In genomic region chr11:76781046-76781801, GRCh38 we compare ENCODE assay signal across 12 cellular contexts. TPM values are rescaled to one million over a fixed set of nuclear protein-coding genes. Genes with fewer than 3 reads are reported as not detected.
DNase-seq lines count a peak whose midpoint lies in the region; ATAC-seq and TF ChIP-seq lines count a peak whose summit lies in the region.
"Had no signal": no experiment of that assay in that cellular context is flagged by ENCODE, and none has a peak within 500 bp of the region (broad histone marks: within the 10 kb centered on the region; RNA-seq: fewer than 3 reads in every experiment).

No MANE protein-coding gene starts in this region.

- H3K27me3 Mint-ChIP-seq in brain: peaks cover 9% of the 10 kb centered on the region

- intact Hi-C loops in thyroid gland (cut with DNase I): no loop called here

- peak overlapping the region; percentile 65 to 99 (median 99) for H3K27ac Mint-ChIP-seq in brain
- H3K27ac Mint-ChIP-seq: activated naive CD4-positive, alpha-beta T cell treated with anti-CD3 and anti-CD28 coated beads for 36 hours; natural killer cell had no signal

- H3K9me3 ChIP-seq in HUES48 (ENCODE audit: control insufficient read depth, insufficient read depth, low read length) (peaks cover 11% of the 10 kb centered on the region; the same call in 1 of the 2 replicates), thyroid gland (no peaks in the 10 kb centered on the region)

- no peak overlapping the region for H3K9ac ChIP-seq in HUES48 (ENCODE audit: low read depth, low read length)

- H3K9me3 Mint-ChIP-seq in brain: peaks cover 13 to 25% (median 25%) of the 10 kb centered on the region in 5 experiments

- H3K4me3 ChIP-seq in HUES48 (ENCODE audit: low read depth, low read length) (no peak overlapping the region), thyroid gland (replicated peaks in 1 of 3) (no peak overlapping the region)

- H3K27me3 ChIP-seq in HUES48 (ENCODE audit: control insufficient read depth, insufficient read depth, low read length) (no peaks in the 10 kb centered on the region), thyroid gland (no peaks in the 10 kb centered on the region)
- H3K27me3 ChIP-seq: dorsolateral prefrontal cortex had no signal

- peak; percentile 41 for DNase-seq in left kidney (ENCODE audit: low read depth, low spot score)
- no peak for DNase-seq in thyroid gland
- DNase-seq in occipital lobe (lab: John Stamatoyannopoulos, UW): no peak
- no peak for DNase-seq in NCI-H2196 (lab: John Stamatoyannopoulos, UW; ENCODE audit: unreplicated experiment)
- DNase-seq: activated CD4-positive, alpha-beta T cell treated with anti-CD3 and anti-CD28 coated beads, Interleukin-2, amount 50 U/mL, for 48 hours; activated naive CD4-positive, alpha-beta T cell treated with anti-CD3 and anti-CD28 coated beads for 36 hours; dorsolateral prefrontal cortex; natural killer cell; NCI-H2081 treated with DMSO at 0.1 percent for 48 hours had no signal

- TF ChIP-seq CTCF in brain (conservative IDR thresholded peaks at IDR 0.05) (no peak), thyroid gland (IDR thresholded peaks at IDR 0.05) (no peak)

- 69 to 70% methylated on average over 8 of the region's 8 CpGs for WGBS in thyroid gland, 2 donors

- peak overlapping the region; percentile 33 for H3K27ac ChIP-seq in HUES48 (ENCODE audit: low read depth, low read length)
- H3K27ac ChIP-seq in thyroid gland: peak overlapping the region; percentile 2 to 98 (median 98)

- 0 out of 2 replicates have a peak, but pooled peaks cover 3% of the 10 kb centered on the region for H3K36me3 ChIP-seq in HUES48 (ENCODE audit: control insufficient read depth, insufficient read depth, low read length)
- H3K36me3 ChIP-seq in thyroid gland: no peaks in the 10 kb centered on the region

- peaks cover 31% of the 10 kb centered on the region for H3K36me3 Mint-ChIP-seq in brain

- ATAC-seq in GM21528 (IDR thresholded peaks at IDR 0.05; ENCODE audit: low FRiP score, unreplicated experiment): no peak
- ATAC-seq: natural killer cell had no signal

- peak overlapping the region; percentile 87 to 94 (median 92) for H3K4me3 Mint-ChIP-seq in brain
- H3K4me3 Mint-ChIP-seq: activated naive CD4-positive, alpha-beta T cell treated with anti-CD3 and anti-CD28 coated beads for 36 hours; natural killer cell had no signal

- no peak for TF ChIP-seq POLR2A in thyroid gland (IDR thresholded peaks at IDR 0.05)

- H3K4me1 ChIP-seq in HUES48 (ENCODE audit: control insufficient read depth, insufficient read depth, low read length): peaks cover 29% of the 10 kb centered on the region
- H3K4me1 ChIP-seq in thyroid gland: peaks cover 20 to 23% of the 10 kb centered on the region in 2 donors

- H3K4me1 Mint-ChIP-seq in brain: peaks cover 70% of the 10 kb centered on the region

RNA-seq across cellular contexts. Expression of gene TSKU, which starts 1.9 kb away (rescaled TPM):
- polyA plus RNA-seq in brain (ENCODE audit: insufficient read depth, low read depth, low replicate concordance): 3.2 TPM
- total RNA-seq in thyroid gland: 100 to 1,000 TPM in 2 of 4 donors, 10 to 100 TPM in 2; 95.6 to 152 (median 99.2) TPM
- 12.3 TPM for total RNA-seq in occipital lobe
- total RNA-seq: natural killer cell had no signal
